In genomic region chrX:109374276-109374960, GRCh38 we compare ENCODE assay signal across 25 cellular contexts.
DNase-seq lines count a peak whose midpoint lies in the region; ATAC-seq and TF ChIP-seq lines count a peak whose summit lies in the region.
"Had no signal": no experiment of that assay in that cellular context is flagged by ENCODE, and none has a peak within 500 bp of the region (broad histone marks: within the 10 kb centered on the region; RNA-seq: fewer than 3 reads in every experiment).

No MANE protein-coding gene starts in this region.

- H3K4me2 ChIP-seq in trophoblast cell (ENCODE audit: low read length): no peak overlapping the region
- H3K4me2 ChIP-seq: KMS-11 had no signal

- no peak overlapping the region for H3K27ac ChIP-seq in RWPE2 (ENCODE audit: poor library complexity, severe bottlenecking)
- peak overlapping the region; percentile 72 for H3K27ac ChIP-seq in trophoblast cell (ENCODE audit: low read depth, low read length)
- H3K27ac ChIP-seq: KMS-11, lower lobe of right lung, thyroid gland had no signal

- H3K9ac ChIP-seq in trophoblast cell (ENCODE audit: low read length): no peak overlapping the region
- H3K9ac ChIP-seq: KMS-11 had no signal

- H3K9me3 ChIP-seq in RWPE2 (ENCODE audit: severe bottlenecking) (no peaks in the 10 kb centered on the region), trophoblast cell (ENCODE audit: insufficient read depth, low read depth, low read length) (no peaks in the 10 kb centered on the region)
- H3K9me3 ChIP-seq: lower lobe of right lung, thyroid gland had no signal

- peak overlapping the region; percentile 49 for H2BK120ac ChIP-seq in trophoblast cell (ENCODE audit: insufficient read depth, low read length, poor library complexity)

- H3K36me3 ChIP-seq in RWPE2 (ENCODE audit: low read depth) (no peaks in the 10 kb centered on the region), trophoblast cell (ENCODE audit: control insufficient read depth in 1 of 2, insufficient read depth in 2 of 2, low read length in 2 of 2) (no peaks in the 10 kb centered on the region)
- H3K36me3 ChIP-seq: lower lobe of right lung, thyroid gland had no signal

- WGBS in trophoblast cell (ENCODE audit: extremely low coverage, insufficient coverage, insufficient read length): no CpG with 5 or more reads among the region's 1 CpG

- no peak overlapping the region for H4K12ac ChIP-seq in trophoblast cell (ENCODE audit: low read depth, low read length)

- no peak overlapping the region for H3K4ac ChIP-seq in trophoblast cell (ENCODE audit: low read depth, low read length)

- peak overlapping the region; percentile 47 for H2BK5ac ChIP-seq in trophoblast cell (ENCODE audit: low read depth, low read length, poor library complexity)

- no peaks in the 10 kb centered on the region for H3K36me3 Mint-ChIP-seq in glutamatergic neuron (ENCODE audit: unreplicated experiment)
- H3K36me3 Mint-ChIP-seq: CD8-positive, alpha-beta memory T cell; immature natural killer cell had no signal

- no peak overlapping the region for H3K4me3 Mint-ChIP-seq in glutamatergic neuron (ENCODE audit: unreplicated experiment)
- H3K4me3 Mint-ChIP-seq: activated T-cell treated with anti-CD3 and anti-CD28 coated beads, Interleukin-2, amount 50 U/mL, for 24 hours; CD8-positive, alpha-beta memory T cell; central memory CD8-positive, alpha-beta T cell; HFFc6; immature natural killer cell had no signal

- in situ Hi-C loops in G401 (cut with HindIII; ENCODE audit: low sequenced_read_pairs): no loop called here

- H3K27me3 Mint-ChIP-seq in glutamatergic neuron (ENCODE audit: unreplicated experiment): no peaks in the 10 kb centered on the region
- H3K27me3 Mint-ChIP-seq: CD8-positive, alpha-beta memory T cell had no signal

- H3K27me3 ChIP-seq in RWPE2 (ENCODE audit: insufficient read depth, poor library complexity, severe bottlenecking) (no peaks in the 10 kb centered on the region), trophoblast cell (ENCODE audit: insufficient read depth, low read length) (no peaks in the 10 kb centered on the region)
- H3K27me3 ChIP-seq: thyroid gland had no signal

- no peaks in the 10 kb centered on the region for H3K4me1 Mint-ChIP-seq in glutamatergic neuron (ENCODE audit: low read depth, unreplicated experiment)
- H3K4me1 Mint-ChIP-seq: CD8-positive, alpha-beta memory T cell; central memory CD8-positive, alpha-beta T cell; immature natural killer cell had no signal

- peaks cover 10% of the 10 kb centered on the region for H3K4me1 ChIP-seq in RWPE2 (ENCODE audit: insufficient read depth, poor library complexity, severe bottlenecking)
- peaks cover 5% of the 10 kb centered on the region in 2 experiments for H3K4me1 ChIP-seq in trophoblast cell (ENCODE audit: control insufficient read depth in 1 of 2, insufficient read depth in 2 of 2, low read length in 2 of 2)
- H3K4me1 ChIP-seq: lower lobe of right lung, thyroid gland had no signal

- H4K8ac ChIP-seq in trophoblast cell (ENCODE audit: low read depth, low read length): no peak overlapping the region

- ATAC-seq in HG02884 (IDR thresholded peaks at IDR 0.05; ENCODE audit: unreplicated experiment) (peak; percentile 28), RWPE2 (ENCODE audit: low read depth) (peak; percentile 97), esophagus mucosa (peak; percentile 71), HG03135 (IDR thresholded peaks at IDR 0.05; ENCODE audit: unreplicated experiment) (no peak)
- ATAC-seq: lower lobe of right lung had no signal

- no peak overlapping the region for H3K4me3 ChIP-seq in RWPE2 (ENCODE audit: severe bottlenecking)
- no peak overlapping the region for H3K4me3 ChIP-seq in trophoblast cell (ENCODE audit: low read depth, low read length)
- H3K4me3 ChIP-seq: lower lobe of right lung, thyroid gland had no signal

- no peak overlapping the region for H2AFZ ChIP-seq in trophoblast cell (ENCODE audit: insufficient read depth, low read length, poor library complexity)

- H3K79me1 ChIP-seq in trophoblast cell (ENCODE audit: low read length): peaks cover 4% of the 10 kb centered on the region

- no peak overlapping the region for H3K14ac ChIP-seq in trophoblast cell (ENCODE audit: low read length)

- H4K91ac ChIP-seq in trophoblast cell (ENCODE audit: low read depth, low read length): peak overlapping the region; percentile 2

- DNase-seq in RWPE2 (ENCODE audit: low spot score) (no peak), trophoblast cell (peak; percentile 31 to 41), G401 (ENCODE audit: low spot score) (no peak), glutamatergic neuron (no peak)
- DNase-seq: activated naive CD4-positive, alpha-beta T cell; activated T-cell treated with anti-CD3 and anti-CD28 coated beads, Interleukin-2, amount 50 U/mL, for 24 hours; amniotic stem cell; CD8-positive, alpha-beta memory T cell; DND-41; HFFc6; immature natural killer cell; lower lobe of right lung; MV-4-11; NCI-H1694 treated with DMSO at 0.1 percent for 48 hours; NCI-H446; small intestine; stimulated activated CD4-positive, alpha-beta T cell treated with anti-CD3 and anti-CD28 coated beads, Interleukin-2, amount 100 ng/mL, for 48 hours; stimulated activated naive CD4-positive, alpha-beta T cell treated with Interleukin-2 at 50 U/mL for 16 hours; T1000; thyroid gland had no signal

- no peak overlapping the region for H2AK5ac ChIP-seq in trophoblast cell (ENCODE audit: low read length)

- no peaks in the 10 kb centered on the region for H3K9me3 Mint-ChIP-seq in glutamatergic neuron (ENCODE audit: unreplicated experiment)
- H3K9me3 Mint-ChIP-seq: activated T-cell treated with anti-CD3 and anti-CD28 coated beads, Interleukin-2, amount 50 U/mL, for 24 hours; CD8-positive, alpha-beta memory T cell; HFFc6; immature natural killer cell had no signal

- H3K79me2 ChIP-seq in trophoblast cell (ENCODE audit: control insufficient read depth, insufficient read depth, low read length, poor library complexity): no peaks in the 10 kb centered on the region

- TF ChIP-seq CTCF in RWPE2 (IDR thresholded peaks at IDR 0.05; ENCODE audit: poor library complexity, severe bottlenecking) (no peak), glutamatergic neuron (IDR thresholded peaks at IDR 0.05; ENCODE audit: partially characterized antibody, unreplicated experiment) (no peak)

- H3K27ac Mint-ChIP-seq in glutamatergic neuron (ENCODE audit: unreplicated experiment): no peak overlapping the region
- H3K27ac Mint-ChIP-seq: activated T-cell treated with anti-CD3 and anti-CD28 coated beads, Interleukin-2, amount 50 U/mL, for 24 hours; CD8-positive, alpha-beta memory T cell; HFFc6; immature natural killer cell had no signal

- no peak overlapping the region for H3K18ac ChIP-seq in trophoblast cell (ENCODE audit: low read length)

- peak overlapping the region; percentile 70 for H2BK12ac ChIP-seq in trophoblast cell (ENCODE audit: low read length)

- no peak overlapping the region for H3K23ac ChIP-seq in trophoblast cell (ENCODE audit: low read length)

Comparison
In these comparisons a context has a peak if more than half of its experiments do, and no peak if none do; other contexts are left out.
1. DNase-seq: peak in trophoblast cell (2 of 2); none in RWPE2 (single experiment), G401 (single experiment) and glutamatergic neuron (single experiment).